In genomic region chr9:132090771-132091170, GRCh38 we compare ENCODE assay signal across 26 cellular contexts. TPM values are rescaled to one million over a fixed set of nuclear protein-coding genes. Genes with fewer than 3 reads are reported as not detected.
A peak's percentile ranks its signal among the peaks of the same experiment; 100 is the strongest.
DNase-seq lines count a peak whose midpoint lies in the region; ATAC-seq and TF ChIP-seq lines count a peak whose summit lies in the region.
"Had no signal": no experiment of that assay in that cellular context is flagged by ENCODE, and none has a peak within 500 bp of the region (broad histone marks: within the 10 kb centered on the region; RNA-seq: fewer than 3 reads in every experiment).

No MANE protein-coding gene starts in this region.

- 56 to 62% methylated on average over 5 of the region's 5 CpGs for WGBS in GM23248 (ENCODE audit: low coverage in 1 of 2, low lambda C conversion rate in 2 of 2, missing lambda C conversion rate in 2 of 2), 2 experiments

- H3K4me1 ChIP-seq in GM23248 (ENCODE audit: insufficient read depth), result peaks cover 11% of the 10 kb centered on the region
- H3K4me1 ChIP-seq in osteoblast (ENCODE audit: insufficient read depth, low read length), result peaks cover 8% of the 10 kb centered on the region
- no peaks in the 10 kb centered on the region for H3K4me1 ChIP-seq in MM.1S (ENCODE audit: low read length)
- H3K4me1 ChIP-seq: adrenal gland, Caco-2, left lung, right lobe of liver, testis had no signal

- no peak overlapping the region for H3K4me3 ChIP-seq in GM23248
- no peak overlapping the region for H3K4me3 ChIP-seq in MG63
- no peak overlapping the region for H3K4me3 ChIP-seq in fibroblast of the aortic adventitia (ENCODE audit: low read depth, low read length)
- H3K4me3 ChIP-seq in osteoblast (ENCODE audit: insufficient read depth, low read length), result no peak overlapping the region
- no peak overlapping the region for H3K4me3 ChIP-seq in MM.1S (ENCODE audit: low read length)
- H3K4me3 ChIP-seq: adrenal gland, coronary artery, left lung, right lobe of liver, testis had no signal

- H3K4me2 ChIP-seq in GM23248 (ENCODE audit: unreplicated experiment), result no peak overlapping the region
- H3K4me2 ChIP-seq in osteoblast (ENCODE audit: insufficient read depth, low read length), result no peak overlapping the region
- H3K4me2 ChIP-seq in MM.1S (ENCODE audit: low read depth, low read length), result no peak overlapping the region

- no peak for TF ChIP-seq CTCF in fibroblast of the aortic adventitia (IDR thresholded peaks at IDR 0.05; ENCODE audit: insufficient read depth, low read length)
- no peak for TF ChIP-seq CTCF in osteoblast (IDR thresholded peaks at IDR 0.05; ENCODE audit: extremely low read depth, low read depth, low read length)
- TF ChIP-seq CTCF in MM.1S (IDR thresholded peaks at IDR 0.05; ENCODE audit: low read length), result no peak

- H3K36me3 ChIP-seq in GM23248 (ENCODE audit: low read depth), result no peaks in the 10 kb centered on the region
- no peaks in the 10 kb centered on the region for H3K36me3 ChIP-seq in MG63
- H3K36me3 ChIP-seq in osteoblast (ENCODE audit: insufficient read depth, low read length), result no peaks in the 10 kb centered on the region
- H3K36me3 ChIP-seq in MM.1S (replicated peaks; ENCODE audit: insufficient read depth, low read length), result no peaks in the 10 kb centered on the region
- H3K36me3 ChIP-seq: adrenal gland, left lung, right lobe of liver had no signal

- H3K9ac ChIP-seq in GM23248 (no peak overlapping the region), MM.1S (ENCODE audit: low read length) (no peak overlapping the region)

- no peaks in the 10 kb centered on the region for H3K9me3 ChIP-seq in GM23248 (ENCODE audit: low read depth)
- peaks cover 2% of the 10 kb centered on the region; the same call in 1 of the 2 replicates for H3K9me3 ChIP-seq in MG63
- H3K9me3 ChIP-seq in osteoblast (ENCODE audit: low read depth, low read length), result no peaks in the 10 kb centered on the region
- no peaks in the 10 kb centered on the region for H3K9me3 ChIP-seq in MM.1S (replicated peaks; ENCODE audit: insufficient read depth, low read length)
- H3K9me3 ChIP-seq: adrenal gland, Caco-2, left lung, right lobe of liver, testis had no signal

- in situ Hi-C loops in GM23248 (cut with MboI), result no loop called here

- H3K9me2 ChIP-seq in GM23248 (ENCODE audit: insufficient read depth) (no peaks in the 10 kb centered on the region), MM.1S (replicated peaks; ENCODE audit: insufficient read depth, low read length) (no peaks in the 10 kb centered on the region)

- no peak for ATAC-seq in HG03378 (IDR thresholded peaks at IDR 0.05; ENCODE audit: unreplicated experiment)
- no peak for ATAC-seq in GM21825 (IDR thresholded peaks at IDR 0.05; ENCODE audit: unreplicated experiment)
- ATAC-seq: effector memory CD8-positive, alpha-beta T cell; esophagus mucosa; left lung; right lobe of liver; stimulated activated naive B cell treated with anti-CD40 and anti-IgM and Interleukin-4, amounts not matched to agents 10 μg/mL and 1 μg/mL and 100 μg/mL, for 72 hours had no signal

- H2AFZ ChIP-seq in GM23248, result no peak overlapping the region
- no peak overlapping the region for H2AFZ ChIP-seq in osteoblast (ENCODE audit: low read length)
- no peak overlapping the region for H2AFZ ChIP-seq in MM.1S (ENCODE audit: low read length)

- H4K20me1 ChIP-seq in GM23248 (ENCODE audit: insufficient read depth) (no peaks in the 10 kb centered on the region), osteoblast (ENCODE audit: insufficient read depth, low read length) (no peaks in the 10 kb centered on the region), MM.1S (ENCODE audit: insufficient read depth, low read length) (no peaks in the 10 kb centered on the region)

- H3K27me3 ChIP-seq in GM23248 (replicated peaks; ENCODE audit: insufficient read depth), result peaks cover 44% of the 10 kb centered on the region
- H3K27me3 ChIP-seq in MG63, result no peaks in the 10 kb centered on the region
- peaks cover 16% of the 10 kb centered on the region for H3K27me3 ChIP-seq in osteoblast (ENCODE audit: insufficient read depth, low read length)
- H3K27me3 ChIP-seq in MM.1S (replicated peaks; ENCODE audit: insufficient read depth, low read length), result peaks cover 77% of the 10 kb centered on the region
- H3K27me3 ChIP-seq: right lobe of liver, testis had no signal

- H3K79me2 ChIP-seq in GM23248 (ENCODE audit: insufficient read depth), result no peaks in the 10 kb centered on the region
- H3K79me2 ChIP-seq in osteoblast (ENCODE audit: insufficient read depth, low read length), result no peaks in the 10 kb centered on the region
- no peaks in the 10 kb centered on the region for H3K79me2 ChIP-seq in MM.1S (ENCODE audit: low read length)

- H3K27ac ChIP-seq in GM23248 (no peak overlapping the region), osteoblast (ENCODE audit: low read depth, low read length) (no peak overlapping the region), MM.1S (ENCODE audit: low read length) (no peak overlapping the region)
- H3K27ac ChIP-seq: adrenal gland, C4-2B, coronary artery, HL-60, left lung, right lobe of liver, testis had no signal

- DNase-seq in GM23248 (peak; percentile 45), MG63 (peak; percentile 56), amniotic epithelial cell (ENCODE audit: low read depth) (peak; percentile 58), fibroblast of the aortic adventitia (ENCODE audit: low read depth) (peak; percentile 29), osteoblast (ENCODE audit: insufficient read length, low spot score, missing footprints) (no peak), MM.1S (no peak)
- DNase-seq: activated CD4-positive, alpha-beta T cell treated with anti-CD3 and anti-CD28 coated beads, Interleukin-2, amount 50 U/mL, for 4 hours; activated naive CD4-positive, alpha-beta T cell treated with anti-CD3 and anti-CD28 coated beads for 36 hours; adrenal gland; Caco-2; effector memory CD8-positive, alpha-beta T cell; left lung; NCI-H1436 treated with DMSO at 0.1 percent for 48 hours; NCI-H2171 treated with DMSO at 0.1 percent for 48 hours; NCI-H510A treated with DMSO at 0.1 percent for 48 hours; right lobe of liver; SIG-M5; stimulated activated CD4-positive, alpha-beta T cell treated with anti-CD3 and anti-CD28 coated beads, Interleukin-4, amount 100 ng/mL, for 4 hours; stimulated activated naive B cell treated with anti-CD40 and anti-IgM and Interleukin-4, amounts not matched to agents 10 μg/mL and 1 μg/mL and 100 μg/mL, for 72 hours; testis had no signal

- peaks cover 15% of the 10 kb centered on the region for H3F3A ChIP-seq in GM23248 (ENCODE audit: insufficient read depth)
- no peaks in the 10 kb centered on the region for H3F3A ChIP-seq in MM.1S (ENCODE audit: insufficient read depth, low read length)

RNA-seq across cellular contexts. Expression of gene MED27, which starts 11.1 kb away (rescaled TPM):
- 21.4 and 35.4 TPM in 2 replicates for total RNA-seq in GM23248 (2014; rRNA removed; shearing (Covaris generic))
- 41.1 and 44.1 TPM in 2 replicates for polyA plus RNA-seq in GM23248 (2016; fragmentation: Nextera tagmentation; extraction: Ambion mirVana)
- 22.0 and 38.9 TPM in 2 replicates for total RNA-seq in MG63 (2014; rRNA removed; shearing (Covaris generic); ENCODE audit: low replicate concordance)
- total RNA-seq in fibroblast of the aortic adventitia (ENCODE audit: low replicate concordance) (11.9 and 29.4 TPM in 2 replicates), osteoblast (25.7 and 30.9 TPM in 2 replicates)

Comparison
In these comparisons a context has a peak if more than half of its experiments do, and no peak if none do; other contexts are left out.
1. DNase-seq: peak in GM23248 (single experiment), MG63 (single experiment), amniotic epithelial cell (single experiment) and fibroblast of the aortic adventitia (single experiment); none in osteoblast (single experiment) and MM.1S (single experiment).